In the genomic region with DNA sequence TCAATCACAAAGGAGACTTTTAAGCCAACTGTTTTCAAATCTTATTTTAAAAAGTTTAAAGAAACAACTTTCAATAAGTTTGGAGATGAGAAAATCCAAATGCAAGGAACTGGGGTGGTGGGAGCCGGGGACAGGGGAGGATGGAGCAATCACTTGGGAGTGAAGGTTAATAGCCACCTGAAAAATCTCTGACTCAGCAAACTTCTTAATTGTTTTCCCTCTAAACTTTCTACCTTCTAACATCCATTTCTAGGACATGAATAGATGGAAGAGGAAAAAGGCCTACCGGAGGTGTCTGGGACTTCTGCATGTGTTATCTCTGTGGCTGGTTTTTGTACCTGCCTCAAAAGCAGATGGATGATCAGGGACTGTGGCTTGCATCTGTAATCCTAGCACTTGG, we compare ENCODE assay signal across 14 cellular contexts.
DNase-seq lines count a peak whose midpoint lies in the region; ATAC-seq, FAIRE-seq and TF ChIP-seq lines count a peak whose summit lies in the region.
"Had no signal": no experiment of that assay in that cellular context is flagged by ENCODE, and none has a peak within 500 bp of the region (broad histone marks: within the 10 kb centered on the region; RNA-seq: fewer than 3 reads in every experiment).

No MANE protein-coding gene starts in this region.

- no peak overlapping the region for H3K4me3 ChIP-seq in HepG2 (replicated peaks in 1 of 3; ENCODE audit: insufficient read depth in 1 of 3, low read depth in 2 of 3, low read length in 3 of 3)
- H3K4me3 ChIP-seq in right lobe of liver: no peak overlapping the region
- H3K4me3 ChIP-seq in colonic mucosa: no peak overlapping the region
- no peak overlapping the region for H3K4me3 ChIP-seq in parathyroid adenoma (ENCODE audit: low read depth, low read length)
- no peak overlapping the region for H3K4me3 ChIP-seq in vagina
- no peak overlapping the region for H3K4me3 ChIP-seq in sigmoid colon
- H3K4me3 ChIP-seq: GM12878 had no signal

- ATAC-seq in HepG2: no peak
- ATAC-seq in right lobe of liver: no peak
- ATAC-seq: GM12878 had no signal

- no peak overlapping the region for H2AFZ ChIP-seq in HepG2 (ENCODE audit: low read length)
- peak overlapping the region; percentile 63 for H2AFZ ChIP-seq in parathyroid adenoma

- H3K4me2 ChIP-seq in HepG2 (ENCODE audit: low read depth, low read length) (no peak overlapping the region), parathyroid adenoma (ENCODE audit: low read length) (no peak overlapping the region)

- no peak overlapping the region for H3K27ac ChIP-seq in HepG2 (ENCODE audit: extremely low read length, insufficient read depth, low read length)
- no peak overlapping the region for H3K27ac ChIP-seq in right lobe of liver
- H3K27ac ChIP-seq in colonic mucosa: peak overlapping the region; percentile 11
- no peak overlapping the region for H3K27ac ChIP-seq in parathyroid adenoma
- H3K27ac ChIP-seq in vagina: peak overlapping the region; percentile 57
- peak overlapping the region in 1 of 4 donors; percentile 44 for H3K27ac ChIP-seq in sigmoid colon

- H3K4me1 ChIP-seq in HepG2 (ENCODE audit: insufficient read depth, low read length) (no peaks in the 10 kb centered on the region), right lobe of liver (no peaks in the 10 kb centered on the region), colonic mucosa (no peaks in the 10 kb centered on the region), parathyroid adenoma (peaks cover 4% of the 10 kb centered on the region), vagina (peaks cover 44% of the 10 kb centered on the region), sigmoid colon (peaks cover 0 to 17% (median 13%) of the 10 kb centered on the region in 4 donors)

- CTCF ChIA-PET in HepG2 (lab: Yijun Ruan, JAX; ENCODE audit: low intra/inter-chr PET ratio, low total read pairs): no interaction called here

- H4K20me1 ChIP-seq in HepG2 (ENCODE audit: insufficient read depth, low read length): no peaks in the 10 kb centered on the region

- H3K36me3 ChIP-seq in HepG2 (replicated peaks in 1 of 2; ENCODE audit: control insufficient read depth in 1 of 2, insufficient read depth in 2 of 2, low read length in 2 of 2): no peaks in the 10 kb centered on the region
- no peaks in the 10 kb centered on the region for H3K36me3 ChIP-seq in right lobe of liver
- no peaks in the 10 kb centered on the region for H3K36me3 ChIP-seq in colonic mucosa
- no peaks in the 10 kb centered on the region for H3K36me3 ChIP-seq in parathyroid adenoma (ENCODE audit: control insufficient read depth, insufficient read depth, low read length)
- no peaks in the 10 kb centered on the region for H3K36me3 ChIP-seq in vagina
- no peaks in the 10 kb centered on the region for H3K36me3 ChIP-seq in sigmoid colon

- no TSS peak for BruUV-seq in HepG2 (replicated peaks; lab: Mats Ljungman, UMichigan)

- 28% methylated on average over 2 of the region's 2 CpGs for WGBS in HepG2 (ENCODE audit: low lambda C conversion rate)
- 74% methylated on average over 2 of the region's 2 CpGs for WGBS in right lobe of liver (ENCODE audit: insufficient coverage, low coverage, low lambda C conversion rate, missing lambda C conversion rate)
- 94 to 96% methylated on average over 2 of the region's 2 CpGs for WGBS in sigmoid colon, 2 donors

- intact Hi-C loops in HepG2 (cut with micrococcal nuclease; ENCODE audit: unreplicated experiment): no loop called here
- intact Hi-C loops in right lobe of liver (cut with DNase I): no loop called here
- intact Hi-C loops in colonic mucosa (cut with DNase I): no loop called here
- intact Hi-C loops in vagina (cut with DNase I): no loop called here
- intact Hi-C loops in sigmoid colon (cut with DNase I): no loop called here
- intact Hi-C loops in posterior cingulate gyrus (cut with DNase I): no loop called here

- H3K9ac ChIP-seq in HepG2 (ENCODE audit: insufficient read depth, low read depth, low read length): no peak overlapping the region
- H3K9ac ChIP-seq in colonic mucosa (ENCODE audit: low read depth in 2 of 2, low read length in 2 of 2): no peak overlapping the region
- no peak overlapping the region for H3K9ac ChIP-seq in parathyroid adenoma

- in situ Hi-C loops in HepG2 (cut with HindIII; ENCODE audit: extremely low pct_ligation_motif_present, low pct_unique_long_range_greater_than_20kb): no loop called here

- H3K27me3 ChIP-seq in HepG2 (ENCODE audit: control insufficient read depth in 1 of 2, insufficient read depth in 2 of 2, low read length in 2 of 2) (no peaks in the 10 kb centered on the region), right lobe of liver (no peaks in the 10 kb centered on the region), colonic mucosa (no peaks in the 10 kb centered on the region), parathyroid adenoma (ENCODE audit: control insufficient read depth, insufficient read depth, low read length) (no peaks in the 10 kb centered on the region), vagina (no peaks in the 10 kb centered on the region), sigmoid colon (no peaks in the 10 kb centered on the region)

- no peak for DNase-seq in HepG2 (ENCODE audit: low spot score)
- DNase-seq in right lobe of liver: no peak
- DNase-seq in colonic mucosa: no peak
- no peak for DNase-seq in vagina (ENCODE audit: extremely low spot score in 2 of 2)
- no peak for DNase-seq in sigmoid colon
- no peak for DNase-seq in posterior cingulate gyrus
- no peak for DNase-seq in germinal center (ENCODE audit: low spot score)
- DNase-seq: C1 segment of cervical spinal cord; CD4-positive, alpha-beta memory T cell; GOT3; H9 had no signal

- H3K9me3 ChIP-seq in HepG2 (ENCODE audit: low read length) (no peaks in the 10 kb centered on the region), right lobe of liver (no peaks in the 10 kb centered on the region), colonic mucosa (no peaks in the 10 kb centered on the region), parathyroid adenoma (ENCODE audit: control insufficient read depth, low read length) (no peaks in the 10 kb centered on the region), vagina (no peaks in the 10 kb centered on the region), sigmoid colon (no peaks in the 10 kb centered on the region)

- TF ChIP-seq EP300 in HepG2 (IDR thresholded peaks at IDR 0.05; ENCODE audit: low read depth in 2 of 2, low read length in 2 of 2): no peak
- no peak for TF ChIP-seq EP300 in HepG2 (CRISPR knock-in tag; IDR thresholded peaks at IDR 0.05; ENCODE audit: borderline replicate concordance)
- TF ChIP-seq EP300 in sigmoid colon (IDR thresholded peaks at IDR 0.05): no peak

- H3K79me2 ChIP-seq in HepG2 (ENCODE audit: insufficient read depth, low read length): no peaks in the 10 kb centered on the region
- H3K79me2 ChIP-seq in parathyroid adenoma: no peaks in the 10 kb centered on the region

- TF ChIP-seq CTCF in HepG2 (CRISPR knock-in tag; IDR thresholded peaks at IDR 0.05) (no peak), right lobe of liver (IDR thresholded peaks at IDR 0.05) (no peak), colonic mucosa (IDR thresholded peaks at IDR 0.05) (no peak), parathyroid adenoma (IDR thresholded peaks at IDR 0.05) (no peak), vagina (IDR thresholded peaks at IDR 0.05) (no peak), sigmoid colon (IDR thresholded peaks at IDR 0.05) (no peak)

- no peak for FAIRE-seq in HepG2 (lab: Jason Lieb, UNC)
- FAIRE-seq: GM12878, GM18507 had no signal

- TF ChIP-seq RAD21 in HepG2 (CRISPR knock-in tag; IDR thresholded peaks at IDR 0.05): no peak

- POLR2A ChIA-PET in HepG2 (lab: Yijun Ruan, JAX): no interaction called here

- TF ChIP-seq POLR2A in HepG2 (IDR thresholded peaks at IDR 0.05; ENCODE audit: insufficient read depth in 1 of 2, low read depth in 2 of 2, low read length in 2 of 2): no peak
- no peak for TF ChIP-seq POLR2A in right lobe of liver (IDR thresholded peaks at IDR 0.05)
- no peak for TF ChIP-seq POLR2A in vagina (IDR thresholded peaks at IDR 0.05)
- no peak for TF ChIP-seq POLR2A in sigmoid colon (IDR thresholded peaks at IDR 0.05)

TF ChIP-seq in HepG2, 621 proteins besides CTCF, POLR2A, EP300 and RAD21:
- no peak for TF ChIP-seq AHR (CRISPR knock-in tag; IDR thresholded peaks at IDR 0.05)
- TF ChIP-seq MAFF (IDR thresholded peaks at IDR 0.05; ENCODE audit: low read depth, low read length): 0 out of 2 replicates have a peak, but pooled peaks have one; percentile 56
- TF ChIP-seq, protein P1, sequence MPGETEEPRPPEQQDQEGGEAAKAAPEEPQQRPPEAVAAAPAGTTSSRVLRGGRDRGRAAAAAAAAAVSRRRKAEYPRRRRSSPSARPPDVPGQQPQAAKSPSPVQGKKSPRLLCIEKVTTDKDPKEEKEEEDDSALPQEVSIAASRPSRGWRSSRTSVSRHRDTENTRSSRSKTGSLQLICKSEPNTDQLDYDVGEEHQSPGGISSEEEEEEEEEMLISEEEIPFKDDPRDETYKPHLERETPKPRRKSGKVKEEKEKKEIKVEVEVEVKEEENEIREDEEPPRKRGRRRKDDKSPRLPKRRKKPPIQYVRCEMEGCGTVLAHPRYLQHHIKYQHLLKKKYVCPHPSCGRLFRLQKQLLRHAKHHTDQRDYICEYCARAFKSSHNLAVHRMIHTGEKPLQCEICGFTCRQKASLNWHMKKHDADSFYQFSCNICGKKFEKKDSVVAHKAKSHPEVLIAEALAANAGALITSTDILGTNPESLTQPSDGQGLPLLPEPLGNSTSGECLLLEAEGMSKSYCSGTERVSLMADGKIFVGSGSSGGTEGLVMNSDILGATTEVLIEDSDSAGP (CRISPR knock-in tag; IDR thresholded peaks at IDR 0.05; ENCODE audit: borderline replicate concordance): no peak
- TF ChIP-seq, protein P2, sequence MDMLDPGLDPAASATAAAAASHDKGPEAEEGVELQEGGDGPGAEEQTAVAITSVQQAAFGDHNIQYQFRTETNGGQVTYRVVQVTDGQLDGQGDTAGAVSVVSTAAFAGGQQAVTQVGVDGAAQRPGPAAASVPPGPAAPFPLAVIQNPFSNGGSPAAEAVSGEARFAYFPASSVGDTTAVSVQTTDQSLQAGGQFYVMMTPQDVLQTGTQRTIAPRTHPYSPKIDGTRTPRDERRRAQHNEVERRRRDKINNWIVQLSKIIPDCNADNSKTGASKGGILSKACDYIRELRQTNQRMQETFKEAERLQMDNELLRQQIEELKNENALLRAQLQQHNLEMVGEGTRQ (IDR thresholded peaks at IDR 0.05; ENCODE audit: low read depth, low read length): no peak
- TF ChIP-seq, protein P2 (CRISPR knock-in tag; IDR thresholded peaks at IDR 0.05; ENCODE audit: borderline replicate concordance): no peak
- TF ChIP-seq MAFK (conservative IDR thresholded peaks at IDR 0.05 in 1 of 2, IDR thresholded peaks at IDR 0.05 in 1 of 2; ENCODE audit: low read length in 2 of 2): peak; percentile 43 to 82; a peak in 3 of 4 replicates
- TF ChIP-seq SRSF4 (IDR thresholded peaks at IDR 0.05; ENCODE audit: low read depth, low read length, poor library complexity, severe bottlenecking): no peak
TF ChIP-seq in HepG2: peak in this region for 2.

Comparison
In these comparisons a context has a peak if more than half of its experiments do, and no peak if none do; other contexts are left out.
1. H3K27ac ChIP-seq: peak in colonic mucosa (single experiment) and vagina (single experiment); none in HepG2 (single experiment), right lobe of liver (0 of 3) and parathyroid adenoma (single experiment).